ENCODE assay signal across 8 cellular contexts in genomic region chr14:93939304-93940229, GRCh38. TPM values are rescaled to one million over a fixed set of nuclear protein-coding genes. Genes with fewer than 3 reads are reported as not detected.
DNase-seq lines count a peak whose midpoint lies in the region; TF ChIP-seq lines count a peak whose summit lies in the region.

No MANE protein-coding gene starts in this region.

- no peak overlapping the region for H3K27ac Mint-ChIP-seq in chondrocyte (ENCODE audit: unreplicated experiment)

- peaks cover 31% of the 10 kb centered on the region for H3K27me3 Mint-ChIP-seq in chondrocyte (ENCODE audit: low read depth)

- H3K9me3 Mint-ChIP-seq in chondrocyte (ENCODE audit: low read depth), result no peaks in the 10 kb centered on the region

- H3K4me3 Mint-ChIP-seq in chondrocyte (ENCODE audit: unreplicated experiment), result peak overlapping the region; percentile 49

- peaks cover 30% of the 10 kb centered on the region for H3K4me1 Mint-ChIP-seq in chondrocyte (ENCODE audit: low read depth)

- H3K9me3 ChIP-seq in MG63, result no peaks in the 10 kb centered on the region

- peaks cover 16% of the 10 kb centered on the region for H3K27me3 ChIP-seq in H7 (ENCODE audit: control insufficient read depth, insufficient read depth, low read length)
- peaks cover 9% of the 10 kb centered on the region for H3K27me3 ChIP-seq in MG63

- TF ChIP-seq CTCF in GM10266 (IDR thresholded peaks at IDR 0.05; ENCODE audit: control insufficient read depth, insufficient read depth, low read depth, missing control alignments) (peak; percentile 94), chondrocyte (IDR thresholded peaks at IDR 0.05) (peak; percentile 99)

- no peaks in the 10 kb centered on the region for H3K36me3 Mint-ChIP-seq in chondrocyte (ENCODE audit: low read depth)

- DNase-seq in GM10266 (ENCODE audit: extremely low spot score) (peak; percentile 93), H7 (peak; percentile 99), MG63 (peak; percentile 67), chondrocyte (ENCODE audit: low spot score) (no peak), left kidney (ENCODE audit: low read depth, low spot score) (peak; percentile 89), OCI-M2 (lab: John Stamatoyannopoulos, UW; ENCODE audit: unreplicated experiment) (no peak)
- DNase-seq in activated CD4-positive, alpha-beta T cell treated with anti-CD3 and anti-CD28 coated beads for 24 hours (ENCODE audit: low read depth in 2 of 2), result peak; percentile 92 to 93
- DNase-seq in stimulated activated CD4-positive, alpha-beta T cell treated with anti-CD3 and anti-CD28 coated beads, Interleukin-4, amount 100 ng/mL, for 24 hours, result peak; percentile 93

- H3K4me3 ChIP-seq in H7 (ENCODE audit: insufficient read depth, low read depth, low read length), result peak overlapping the region; percentile 41
- H3K4me3 ChIP-seq in MG63, result peak overlapping the region; percentile 31; the same call in 1 of the 2 replicates

- H3K36me3 ChIP-seq in H7 (replicated peaks; ENCODE audit: control insufficient read depth, insufficient read depth, low read length) (no peaks in the 10 kb centered on the region), MG63 (no peaks in the 10 kb centered on the region)

RNA-seq across cellular contexts. Expression of gene FAM181A, which starts 12.4 kb away (rescaled TPM):
- not detected in 2 replicates for total RNA-seq in H7 (2014; rRNA removed; shearing (Covaris generic))
- not detected in 2 replicates for total RNA-seq in MG63 (2014; rRNA removed; shearing (Covaris generic); ENCODE audit: low replicate concordance)
- total RNA-seq in chondrocyte, result not detected in 3 replicates

RNA-seq across cellular contexts. Expression of gene ASB2, which starts 36.8 kb away (rescaled TPM):
- 0.21 TPM in 1 of 2 replicates, not detected in the other for total RNA-seq in H7 (2014; rRNA removed; shearing (Covaris generic))
- total RNA-seq in MG63 (2014; rRNA removed; shearing (Covaris generic); ENCODE audit: low replicate concordance), result not detected in 2 replicates
- 0.67 to 1.2 TPM in 2 of 3 replicates, not detected in the other for total RNA-seq in chondrocyte

RNA-seq across cellular contexts. Expression of gene CCDC197, which starts 57.5 kb away (rescaled TPM):
- not detected in 2 replicates for total RNA-seq in H7 (2014; rRNA removed; shearing (Covaris generic))
- total RNA-seq in MG63 (2014; rRNA removed; shearing (Covaris generic); ENCODE audit: low replicate concordance), result not detected in 2 replicates
- total RNA-seq in chondrocyte, result not detected in 3 replicates

Comparison
In these comparisons a context has a peak if more than half of its experiments do, and no peak if none do; other contexts are left out.
1. DNase-seq: peak in GM10266 (single experiment), H7 (single experiment), MG63 (single experiment), activated CD4-positive, alpha-beta T cell treated with anti-CD3 and anti-CD28 coated beads for 24 hours (2 of 2), left kidney (single experiment) and stimulated activated CD4-positive, alpha-beta T cell treated with anti-CD3 and anti-CD28 coated beads, Interleukin-4, amount 100 ng/mL, for 24 hours (single experiment); none in chondrocyte (single experiment) and OCI-M2 (single experiment).